Comparison of ENCODE assay signal across 18 cellular contexts in the genomic region with DNA sequence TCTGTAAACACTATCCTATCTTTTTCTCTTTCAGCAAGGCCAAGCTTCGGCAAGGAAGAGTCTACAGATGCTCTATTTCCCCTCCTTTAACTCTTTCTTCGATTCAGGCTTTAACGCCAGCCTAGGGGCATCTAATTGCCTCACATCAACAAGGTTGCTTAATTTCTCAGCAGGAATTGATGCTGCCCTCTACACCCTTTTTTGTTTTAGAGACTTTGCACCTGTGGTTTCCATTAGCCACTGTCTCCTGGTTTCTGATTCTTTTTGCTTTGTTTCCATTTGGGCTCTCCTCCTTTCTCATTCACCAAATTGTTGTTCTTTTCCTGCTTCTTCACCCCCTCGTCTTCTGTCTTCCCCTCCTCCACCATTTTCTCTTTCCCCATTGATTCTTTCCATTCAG.
DNase-seq lines count a peak whose midpoint lies in the region; ATAC-seq, FAIRE-seq and TF ChIP-seq lines count a peak whose summit lies in the region.
"Had no signal": no experiment of that assay in that cellular context is flagged by ENCODE, and none has a peak within 500 bp of the region (broad histone marks: within the 10 kb centered on the region; RNA-seq: fewer than 3 reads in every experiment).

No MANE protein-coding gene starts in this region.

- H3K27me3 ChIP-seq in H9 (ENCODE audit: insufficient read depth, low read length) (no peaks in the 10 kb centered on the region), OCI-LY3 (ENCODE audit: low read depth, low read length) (no peaks in the 10 kb centered on the region), H1 (replicated peaks in 1 of 4; ENCODE audit: control insufficient read depth in 3 of 4, extremely low read depth in 1 of 4, insufficient read depth in 3 of 4, low read length in 3 of 4) (no peaks in the 10 kb centered on the region; a peak in 1 of 7 replicates)
- H3K27me3 ChIP-seq: BLaER1 treated with 17β-estradiol and CSF1 and Interleukin-3, amounts not matched to agents 10 nM and 100 nM had no signal

- DNase-seq in H9, result no peak
- peak in 1 of 2 experiments; percentile 5 for DNase-seq in H1 (ENCODE audit: low read depth in 1 of 2, low spot score in 2 of 2)
- no peak for DNase-seq in activated naive CD8-positive, alpha-beta T cell treated with anti-CD3 and anti-CD28 coated beads, Interleukin-2, amount 50 U/mL, for 24 hours
- DNase-seq in activated naive CD4-positive, alpha-beta T cell treated with anti-CD3 and anti-CD28 coated beads, Interleukin-2, amount 10 ng/mL, durations not matched to agents 7 days and 5 days, result no peak
- DNase-seq: Calu3; CD8-positive, alpha-beta T cell; DMS53; DND-41; EL; H7 had no signal

- H3K4me3 Mint-ChIP-seq in H9, result peak overlapping the region in 1 of 2 experiments; percentile 7; a peak in 2 of 5 replicates
- H3K4me3 Mint-ChIP-seq in activated naive CD8-positive, alpha-beta T cell treated with anti-CD3 and anti-CD28 coated beads, Interleukin-2, amount 50 U/mL, for 24 hours, result no peak overlapping the region
- no peak overlapping the region for H3K4me3 Mint-ChIP-seq in activated naive CD4-positive, alpha-beta T cell treated with anti-CD3 and anti-CD28 coated beads, Interleukin-2, amount 10 ng/mL, durations not matched to agents 7 days and 5 days
- H3K4me3 Mint-ChIP-seq: B cell; CD8-positive, alpha-beta T cell; IgD-negative memory B cell had no signal

- H2BK20ac ChIP-seq in H9 (ENCODE audit: low read depth, low read length, poor library complexity, severe bottlenecking), result no peak overlapping the region
- H2BK20ac ChIP-seq in H1 (ENCODE audit: low read length), result no peak overlapping the region

- H3K23ac ChIP-seq in H9 (ENCODE audit: insufficient read length, low read depth, low read length) (no peak overlapping the region), H1 (ENCODE audit: insufficient read length) (no peak overlapping the region)

- H3K27ac Mint-ChIP-seq in H9, result peak overlapping the region in 2 of 3 experiments; percentile 0 to 1; a peak in 2 of 7 replicates
- H3K27ac Mint-ChIP-seq in activated naive CD8-positive, alpha-beta T cell treated with anti-CD3 and anti-CD28 coated beads, Interleukin-2, amount 50 U/mL, for 24 hours, result no peak overlapping the region
- H3K27ac Mint-ChIP-seq in activated naive CD4-positive, alpha-beta T cell treated with anti-CD3 and anti-CD28 coated beads, Interleukin-2, amount 10 ng/mL, durations not matched to agents 7 days and 5 days, result no peak overlapping the region
- H3K27ac Mint-ChIP-seq: B cell; CD8-positive, alpha-beta T cell; IgD-negative memory B cell had no signal

- H3K79me2 ChIP-seq in H9 (ENCODE audit: insufficient read depth, low read length) (no peaks in the 10 kb centered on the region), OCI-LY3 (ENCODE audit: low read length) (no peaks in the 10 kb centered on the region), H1 (ENCODE audit: control insufficient read depth in 1 of 2, insufficient read depth in 2 of 2, low read length in 2 of 2) (no peaks in the 10 kb centered on the region)

- H3K36me3 Mint-ChIP-seq in H9 (ENCODE audit: insufficient read depth in 1 of 3, low read depth in 3 of 3), result peaks cover 0 to 2% (median 0%) of the 10 kb centered on the region in 3 experiments; a peak in 2 of 7 replicates
- H3K36me3 Mint-ChIP-seq in activated naive CD8-positive, alpha-beta T cell treated with anti-CD3 and anti-CD28 coated beads, Interleukin-2, amount 50 U/mL, for 24 hours (ENCODE audit: low read depth), result no peaks in the 10 kb centered on the region
- no peaks in the 10 kb centered on the region for H3K36me3 Mint-ChIP-seq in activated naive CD4-positive, alpha-beta T cell treated with anti-CD3 and anti-CD28 coated beads, Interleukin-2, amount 10 ng/mL, durations not matched to agents 7 days and 5 days
- H3K36me3 Mint-ChIP-seq: CD8-positive, alpha-beta T cell had no signal

- H3K4ac ChIP-seq in H9 (ENCODE audit: low read depth, low read length) (no peak overlapping the region), H1 (replicated peaks; ENCODE audit: insufficient read length, low read depth, low read length) (no peak overlapping the region)

- no peak overlapping the region for H2AFZ ChIP-seq in H9 (ENCODE audit: low read length)
- H2AFZ ChIP-seq in OCI-LY3 (ENCODE audit: low read depth, low read length), result peak overlapping the region; percentile 35; the same call in 1 of the 2 replicates
- H2AFZ ChIP-seq in H1 (ENCODE audit: low read length), result no peak overlapping the region

- H2BK15ac ChIP-seq in H9 (ENCODE audit: low read depth, low read length) (no peak overlapping the region), H1 (ENCODE audit: low read length) (no peak overlapping the region)

- TF ChIP-seq CTCF in H9 (conservative IDR thresholded peaks at IDR 0.05), result no peak
- no peak for TF ChIP-seq CTCF in OCI-LY3 (IDR thresholded peaks at IDR 0.05; ENCODE audit: low read depth, low read length)
- TF ChIP-seq CTCF in H1 (IDR thresholded peaks at IDR 0.05; ENCODE audit: control extremely low read depth in 1 of 3, insufficient read depth in 1 of 3, low read depth in 1 of 3, low read length in 3 of 3), result no peak

- H3K56ac ChIP-seq in H9 (ENCODE audit: insufficient read length, low read depth, low read length) (no peak overlapping the region), H1 (replicated peaks; ENCODE audit: insufficient read length, low read depth, low read length) (no peak overlapping the region)

- CTCF ChIA-PET in H1 (lab: Charles Lee; ENCODE audit: partially characterized antibody), result interaction anchor here (0.6 to 1.6 kb wide), 4 partner anchors 15 to 921 kb away, joined by 3 to 5 read pairs (median 4); no protein-coding TSS in a partner anchor
- CTCF ChIA-PET in activated naive CD4-positive, alpha-beta T cell treated with anti-CD3 and anti-CD28 coated beads, Interleukin-2, amount 10 ng/mL, durations not matched to agents 7 days and 5 days (lab: Charles Lee), result no interaction called here

- no peaks in the 10 kb centered on the region for H4K20me1 ChIP-seq in H9 (ENCODE audit: control insufficient read depth, insufficient read depth, insufficient read length)
- H4K20me1 ChIP-seq in OCI-LY3 (ENCODE audit: insufficient read depth, low read length), result no peaks in the 10 kb centered on the region
- no peaks in the 10 kb centered on the region for H4K20me1 ChIP-seq in H1 (replicated peaks in 1 of 2; ENCODE audit: control insufficient read depth in 1 of 2, insufficient read depth in 2 of 2, low read length in 2 of 2)
- H4K20me1 ChIP-seq: BLaER1 treated with 17β-estradiol and CSF1 and Interleukin-3, amounts not matched to agents 10 nM and 100 nM had no signal

- H2AK5ac ChIP-seq in H9 (ENCODE audit: insufficient read length, low read length), result no peak overlapping the region
- H2AK5ac ChIP-seq in H1 (ENCODE audit: low read depth, low read length), result 0 out of 2 replicates have a peak overlapping the region, but pooled peaks have one; percentile 72

- peaks cover 15 to 18% of the 10 kb centered on the region in 2 experiments for H3K4me1 Mint-ChIP-seq in H9
- no peaks in the 10 kb centered on the region for H3K4me1 Mint-ChIP-seq in activated naive CD8-positive, alpha-beta T cell treated with anti-CD3 and anti-CD28 coated beads, Interleukin-2, amount 50 U/mL, for 24 hours
- peaks cover 3% of the 10 kb centered on the region for H3K4me1 Mint-ChIP-seq in activated naive CD4-positive, alpha-beta T cell treated with anti-CD3 and anti-CD28 coated beads, Interleukin-2, amount 10 ng/mL, durations not matched to agents 7 days and 5 days

- peak; percentile 52 for FAIRE-seq in H1 (lab: Jason Lieb, UNC)
- FAIRE-seq: GM12878, GM19239, HepG2 had no signal

- no peaks in the 10 kb centered on the region for H3K9me3 ChIP-seq in H9 (ENCODE audit: control insufficient read depth, low read depth, low read length)
- no peaks in the 10 kb centered on the region for H3K9me3 ChIP-seq in OCI-LY3 (ENCODE audit: insufficient read depth, low read length)
- no peaks in the 10 kb centered on the region for H3K9me3 ChIP-seq in H1 (ENCODE audit: insufficient read depth in 2 of 2, low read depth in 1 of 2, low read length in 1 of 2)
- H3K9me3 ChIP-seq: BLaER1 treated with 17β-estradiol and CSF1 and Interleukin-3, amounts not matched to agents 10 nM and 100 nM had no signal

- H3K79me1 ChIP-seq in H9 (ENCODE audit: insufficient read depth, low read depth, low read length, poor library complexity, severe bottlenecking), result no peaks in the 10 kb centered on the region
- H3K79me1 ChIP-seq in H1 (ENCODE audit: low read depth, low read length), result no peaks in the 10 kb centered on the region

- H3K27me3 Mint-ChIP-seq in H9 (ENCODE audit: low read depth), result peaks cover 1% of the 10 kb centered on the region; the same call in 1 of the 2 replicates
- no peaks in the 10 kb centered on the region for H3K27me3 Mint-ChIP-seq in activated naive CD8-positive, alpha-beta T cell treated with anti-CD3 and anti-CD28 coated beads, Interleukin-2, amount 50 U/mL, for 24 hours
- no peaks in the 10 kb centered on the region for H3K27me3 Mint-ChIP-seq in activated naive CD4-positive, alpha-beta T cell treated with anti-CD3 and anti-CD28 coated beads, Interleukin-2, amount 10 ng/mL, durations not matched to agents 7 days and 5 days
- H3K27me3 Mint-ChIP-seq: B cell, IgD-negative memory B cell had no signal

- H4K8ac ChIP-seq in H9 (replicated peaks; ENCODE audit: insufficient read length, low read depth, low read length), result no peak overlapping the region
- no peak overlapping the region for H4K8ac ChIP-seq in H1 (ENCODE audit: extremely low read depth, insufficient read depth, low read length)

- H2BK5ac ChIP-seq in H9 (ENCODE audit: insufficient read length, low read length), result no peak overlapping the region
- H2BK5ac ChIP-seq in H1 (ENCODE audit: low read depth, low read length), result no peak overlapping the region

- no peak for ATAC-seq in activated naive CD8-positive, alpha-beta T cell treated with anti-CD3 and anti-CD28 coated beads, Interleukin-2, amount 50 U/mL, for 24 hours
- ATAC-seq in GM18505 (IDR thresholded peaks at IDR 0.05; ENCODE audit: unreplicated experiment), result no peak
- ATAC-seq: CD8-positive, alpha-beta T cell; GM12878; HepG2 had no signal

- H3K9ac ChIP-seq in H9 (ENCODE audit: extremely low read depth, insufficient read length, low read length), result no peak overlapping the region
- no peak overlapping the region for H3K9ac ChIP-seq in OCI-LY3 (ENCODE audit: low read length)
- H3K9ac ChIP-seq in H1 (replicated peaks in 1 of 4; ENCODE audit: extremely low read depth in 1 of 4, low read depth in 3 of 4, low read length in 3 of 4), result no peak overlapping the region
- H3K9ac ChIP-seq: BLaER1 treated with 17β-estradiol and CSF1 and Interleukin-3, amounts not matched to agents 10 nM and 100 nM had no signal

- WGBS in H9 (ENCODE audit: extremely low coverage, insufficient read length, low lambda C conversion rate), result no CpG with 5 or more reads among the region's 4 CpGs
- 60% methylated on average over 4 of the region's 4 CpGs; no CpG with 5 or more reads in 1 of the 2 experiments for WGBS in H1 (ENCODE audit: extremely low coverage in 1 of 2, insufficient coverage in 1 of 2, insufficient read length in 1 of 2, insufficient replicate concordance in 2 of 2, low coverage in 1 of 2, low lambda C conversion rate in 2 of 2, missing lambda C conversion rate in 1 of 2), 2 experiments

- H3K18ac ChIP-seq in H9 (ENCODE audit: insufficient read length, low read depth, low read length) (no peak overlapping the region), H1 (ENCODE audit: extremely low read depth, low read length) (no peak overlapping the region)

- no peak overlapping the region for H3K14ac ChIP-seq in H9 (ENCODE audit: insufficient read depth, low read length)
- no peak overlapping the region for H3K14ac ChIP-seq in H1 (ENCODE audit: insufficient read length)

- no peak overlapping the region for H3T11ph ChIP-seq in H9 (ENCODE audit: low read length)

- no peak overlapping the region for H3K4me2 ChIP-seq in H9 (ENCODE audit: insufficient read depth, insufficient read length, low read length)
- no peak overlapping the region for H3K4me2 ChIP-seq in OCI-LY3 (ENCODE audit: low read length)
- H3K4me2 ChIP-seq in H1 (ENCODE audit: insufficient read depth in 1 of 2, low read depth in 2 of 2, low read length in 2 of 2), result peak overlapping the region in 1 of 2 experiments; percentile 25; a peak in 2 of 4 replicates
- H3K4me2 ChIP-seq: BLaER1 treated with 17β-estradiol and CSF1 and Interleukin-3, amounts not matched to agents 10 nM and 100 nM had no signal

- no peak for TF ChIP-seq POLR2A in H1 (IDR thresholded peaks at IDR 0.05; ENCODE audit: control extremely low read depth in 1 of 2, low read depth in 2 of 2, low read length in 2 of 2)
- no peak for TF ChIP-seq POLR2A in GM18505 (IDR thresholded peaks at IDR 0.05; ENCODE audit: borderline replicate concordance, extremely low read depth, insufficient read depth, insufficient read length)

- H2BK12ac ChIP-seq in H9 (ENCODE audit: insufficient read length, low read depth, low read length) (no peak overlapping the region), H1 (ENCODE audit: low read depth, low read length) (no peak overlapping the region)

- TF ChIP-seq EP300 in H1 (IDR thresholded peaks at IDR 0.05; ENCODE audit: borderline replicate concordance in 1 of 2, low read depth in 2 of 2, low read length in 2 of 2), result no peak

- H3K23me2 ChIP-seq in H9 (ENCODE audit: insufficient read length, low read depth, low read length, poor library complexity, severe bottlenecking) (no peaks in the 10 kb centered on the region), H1 (ENCODE audit: low read depth, low read length) (no peaks in the 10 kb centered on the region)

- H4K91ac ChIP-seq in H9 (ENCODE audit: insufficient read length, low read depth, low read length) (no peak overlapping the region), H1 (replicated peaks; ENCODE audit: insufficient read length, low read length) (no peak overlapping the region)

- no peak overlapping the region for H3K4me3 ChIP-seq in OCI-LY3 (ENCODE audit: low read length)
- H3K4me3 ChIP-seq in H1 (ENCODE audit: extremely low read depth in 1 of 4, insufficient read depth in 2 of 4, low read depth in 3 of 4, low read length in 4 of 4), result no peak overlapping the region
- H3K4me3 ChIP-seq: BLaER1 treated with 17β-estradiol and CSF1 and Interleukin-3, amounts not matched to agents 10 nM and 100 nM; GM12878 had no signal

- H3K27ac ChIP-seq in H9 (ENCODE audit: insufficient read length, low read depth, low read length) (no peak overlapping the region), OCI-LY3 (ENCODE audit: low read length) (no peak overlapping the region), H1 (ENCODE audit: low read depth, low read length) (no peak overlapping the region)
- H3K27ac ChIP-seq: BLaER1 treated with 17β-estradiol and CSF1 and Interleukin-3, amounts not matched to agents 10 nM and 100 nM had no signal

- POLR2A ChIA-PET in H1 (lab: Charles Lee; ENCODE audit: partially characterized antibody), result no interaction called here

- no peaks in the 10 kb centered on the region for H3K9me3 Mint-ChIP-seq in H9
- H3K9me3 Mint-ChIP-seq in activated naive CD8-positive, alpha-beta T cell treated with anti-CD3 and anti-CD28 coated beads, Interleukin-2, amount 50 U/mL, for 24 hours, result no peaks in the 10 kb centered on the region
- H3K9me3 Mint-ChIP-seq in activated naive CD4-positive, alpha-beta T cell treated with anti-CD3 and anti-CD28 coated beads, Interleukin-2, amount 10 ng/mL, durations not matched to agents 7 days and 5 days, result no peaks in the 10 kb centered on the region
- H3K9me3 Mint-ChIP-seq: CD8-positive, alpha-beta T cell had no signal

- H2BK120ac ChIP-seq in H9 (ENCODE audit: low read depth, low read length, poor library complexity, severe bottlenecking) (no peak overlapping the region), H1 (replicated peaks; ENCODE audit: low read depth, low read length) (no peak overlapping the region)

- peaks cover 11% of the 10 kb centered on the region; the same call in 1 of the 2 replicates for H3K4me1 ChIP-seq in H9 (ENCODE audit: insufficient read depth, low read length)
- H3K4me1 ChIP-seq in OCI-LY3 (ENCODE audit: low read length), result peaks cover 53% of the 10 kb centered on the region
- no peaks in the 10 kb centered on the region; a peak in 2 of 7 replicates for H3K4me1 ChIP-seq in H1 (replicated peaks in 1 of 4; ENCODE audit: control insufficient read depth in 3 of 4, insufficient read depth in 4 of 4, low read length in 3 of 4)

- TF ChIP-seq RAD21 in H1 (IDR thresholded peaks at IDR 0.05 in 1 of 2, conservative IDR thresholded peaks at IDR 0.05 in 1 of 2; ENCODE audit: low read depth in 2 of 2, low read length in 2 of 2), result no peak

- H3K36me3 ChIP-seq in OCI-LY3 (replicated peaks; ENCODE audit: low read depth, low read length), result no peaks in the 10 kb centered on the region
- no peaks in the 10 kb centered on the region for H3K36me3 ChIP-seq in H1 (ENCODE audit: control insufficient read depth in 2 of 4, insufficient read depth in 4 of 4, low read length in 3 of 4)
- H3K36me3 ChIP-seq: BLaER1 treated with 17β-estradiol and CSF1 and Interleukin-3, amounts not matched to agents 10 nM and 100 nM had no signal

- H4K5ac ChIP-seq in H9 (ENCODE audit: insufficient read length, low read depth, low read length), result no peak overlapping the region
- no peak overlapping the region for H4K5ac ChIP-seq in H1 (ENCODE audit: insufficient read length, low read depth, low read length)

Comparison
In these comparisons a context has a peak if more than half of its experiments do, and no peak if none do; other contexts are left out.
1. H3K27ac Mint-ChIP-seq: peak in H9 (2 of 3); none in activated naive CD8-positive, alpha-beta T cell treated with anti-CD3 and anti-CD28 coated beads, Interleukin-2, amount 50 U/mL, for 24 hours (single experiment) and activated naive CD4-positive, alpha-beta T cell treated with anti-CD3 and anti-CD28 coated beads, Interleukin-2, amount 10 ng/mL, durations not matched to agents 7 days and 5 days (single experiment).